In genomic region chr22:22023581-22024137, GRCh38 we compare ENCODE assay signal across 15 cellular contexts.
"Had no signal": no experiment of that assay in that cellular context is flagged by ENCODE, and none has a peak within 500 bp of the region (broad histone marks: within the 10 kb centered on the region; RNA-seq: fewer than 3 reads in every experiment).

No MANE protein-coding gene starts in this region.

- H3K27me3 Mint-ChIP-seq: activated CD8-positive, alpha-beta memory T cell treated with anti-CD3 and anti-CD28 coated beads, Interleukin-2, amount 10 ng/mL, durations not matched to agents 7 days and 5 days; activated naive CD8-positive, alpha-beta T cell; activated T-cell treated with anti-CD3 and anti-CD28 coated beads, Interleukin-2, amount 50 U/mL, for 24 hours had no signal

- H3K27ac Mint-ChIP-seq: activated CD8-positive, alpha-beta memory T cell treated with anti-CD3 and anti-CD28 coated beads, Interleukin-2, amount 10 ng/mL, durations not matched to agents 7 days and 5 days; activated naive CD8-positive, alpha-beta T cell; activated T-cell treated with anti-CD3 and anti-CD28 coated beads, Interleukin-2, amount 50 U/mL, for 24 hours had no signal

- H3K4me3 Mint-ChIP-seq: activated CD8-positive, alpha-beta memory T cell treated with anti-CD3 and anti-CD28 coated beads, Interleukin-2, amount 10 ng/mL, durations not matched to agents 7 days and 5 days; activated naive CD8-positive, alpha-beta T cell; activated T-cell treated with anti-CD3 and anti-CD28 coated beads, Interleukin-2, amount 50 U/mL, for 24 hours; neural crest cell had no signal

- ATAC-seq: activated CD8-positive, alpha-beta memory T cell treated with anti-CD3 and anti-CD28 coated beads, Interleukin-2, amount 10 ng/mL, durations not matched to agents 7 days and 5 days; left lung; pancreas; stimulated activated naive CD8-positive, alpha-beta T cell treated with anti-CD3 and anti-CD28 coated beads, Interleukin-15, Interleukin-2, amounts not matched to agents 100 U/mL and 50 U/mL, for 24 hours had no signal

- H3K36me3 Mint-ChIP-seq: activated CD8-positive, alpha-beta memory T cell treated with anti-CD3 and anti-CD28 coated beads, Interleukin-2, amount 10 ng/mL, durations not matched to agents 7 days and 5 days; activated naive CD8-positive, alpha-beta T cell had no signal

- H3K4me3 ChIP-seq: heart left ventricle, left lung, pancreas, uterus had no signal

- H3K27me3 ChIP-seq: heart left ventricle, left lung, pancreas, uterus had no signal

- H3K9me3 Mint-ChIP-seq: activated T-cell treated with anti-CD3 and anti-CD28 coated beads, Interleukin-2, amount 50 U/mL, for 24 hours; neural crest cell had no signal

- H3K4me1 ChIP-seq: left lung, pancreas, uterus had no signal

- H3K9me3 ChIP-seq: heart left ventricle, left lung, pancreas, uterus had no signal

- H3K36me3 ChIP-seq: heart left ventricle, left lung, pancreas, uterus had no signal

- DNase-seq: activated CD4-positive, alpha-beta T cell treated with anti-CD3 and anti-CD28 coated beads for 1 hour; activated CD4-positive, alpha-beta T cell treated with anti-CD3 and anti-CD28 coated beads, Interleukin-2, amount 50 U/mL, for 48 hours; activated CD8-positive, alpha-beta memory T cell treated with anti-CD3 and anti-CD28 coated beads, Interleukin-2, amount 10 ng/mL, durations not matched to agents 7 days and 5 days; activated effector memory CD4-positive, alpha-beta T cell treated with anti-CD3 and anti-CD28 coated beads, Interleukin-2, amount 50 U/mL, for 16 hours; activated T-cell treated with anti-CD3 and anti-CD28 coated beads, Interleukin-2, amount 50 U/mL, for 24 hours; foreskin melanocyte; heart left ventricle; left lung; mesenchymal stem cell; pancreas; stimulated activated CD4-positive, alpha-beta T cell treated with anti-CD3 and anti-CD28 coated beads, Interleukin-12 subunit alpha, Interleukin-12 subunit beta, amount 100 ng/mL, for 4 hours; stimulated activated naive CD8-positive, alpha-beta T cell treated with anti-CD3 and anti-CD28 coated beads, Interleukin-15, Interleukin-2, amounts not matched to agents 100 U/mL and 50 U/mL, for 24 hours; uterus had no signal

- H3K27ac ChIP-seq: left lung, pancreas, uterus had no signal
